22 cellular contexts compared by ENCODE assay signal in the genomic region with DNA sequence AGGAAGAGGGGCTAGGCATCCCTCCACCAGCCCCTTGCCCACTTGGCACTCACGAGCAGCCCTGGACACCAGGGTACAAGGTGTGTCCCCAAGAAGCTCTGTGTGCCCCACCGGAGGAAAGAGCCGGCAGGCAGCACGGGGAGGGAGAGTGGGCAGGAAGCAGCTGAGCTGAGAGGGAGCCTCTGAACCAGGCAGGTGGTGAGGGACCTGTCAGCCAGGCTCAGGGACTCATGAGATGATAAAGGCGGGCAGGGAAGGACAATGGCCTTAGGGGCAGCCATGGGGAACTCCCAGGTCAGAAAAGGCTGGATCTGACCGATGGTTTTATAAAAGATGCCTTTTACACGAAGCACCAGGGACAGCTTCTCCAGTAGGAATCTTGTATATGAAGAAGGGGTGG.
DNase-seq lines count a peak whose midpoint lies in the region.
"Had no signal": no experiment of that assay in that cellular context is flagged by ENCODE, and none has a peak within 500 bp of the region (broad histone marks: within the 10 kb centered on the region; RNA-seq: fewer than 3 reads in every experiment).

No MANE protein-coding gene starts in this region.

- H2BK15ac ChIP-seq in neuronal stem cell (ENCODE audit: low read length): no peak overlapping the region

- no peak overlapping the region for H4K8ac ChIP-seq in neuronal stem cell (ENCODE audit: low read depth, low read length)

- H3K9ac ChIP-seq in HUES6 (ENCODE audit: low read length): no peak overlapping the region
- H3K9ac ChIP-seq in endocrine pancreas (ENCODE audit: control insufficient read depth, insufficient read depth, low read length): peak overlapping the region; percentile 4
- H3K9ac ChIP-seq in neuronal stem cell (ENCODE audit: low read depth, low read length, poor library complexity): no peak overlapping the region

- no peak overlapping the region for H2AFZ ChIP-seq in neuronal stem cell (ENCODE audit: low read length)

- H2BK12ac ChIP-seq in neuronal stem cell (ENCODE audit: low read length): no peak overlapping the region

- no CpG with 5 or more reads among the region's 7 CpGs for WGBS in neuronal stem cell (ENCODE audit: extremely low coverage in 2 of 2, insufficient read length in 2 of 2, insufficient replicate concordance in 1 of 2), 2 donors

- no peak overlapping the region for H2BK5ac ChIP-seq in neuronal stem cell (ENCODE audit: low read length)

- no peaks in the 10 kb centered on the region for H3K36me3 ChIP-seq in HUES6 (ENCODE audit: control insufficient read depth, insufficient read depth, low read length)
- no peaks in the 10 kb centered on the region for H3K36me3 ChIP-seq in endocrine pancreas (ENCODE audit: control insufficient read depth, insufficient read depth, low read length)
- peaks cover 0 to 2% of the 10 kb centered on the region in 2 donors for H3K36me3 ChIP-seq in neuronal stem cell (replicated peaks in 1 of 2; ENCODE audit: control insufficient read depth in 2 of 2, insufficient read depth in 2 of 2, low read length in 2 of 2)
- H3K36me3 ChIP-seq: brain microvascular endothelial cell, tibial nerve had no signal

- no peak overlapping the region for H4K91ac ChIP-seq in neuronal stem cell (ENCODE audit: low read depth, low read length, poor library complexity)

- peak overlapping the region; percentile 23; the same call in 1 of the 2 replicates for H3K27ac ChIP-seq in HUES6 (ENCODE audit: low read depth, low read length)
- no peak overlapping the region for H3K27ac ChIP-seq in neuronal stem cell (replicated peaks; ENCODE audit: low read length)
- H3K27ac ChIP-seq: brain microvascular endothelial cell, tibial nerve had no signal

- DNase-seq in COLO668 (lab: John Stamatoyannopoulos, UW; ENCODE audit: unreplicated experiment) (peak; percentile 37), neuronal stem cell (ENCODE audit: low spot score) (no peak), NCI-H2029 (lab: John Stamatoyannopoulos, UW) (no peak), SIG-M5 treated with dmso at 0.1 percent for 504 hours (lab: John Stamatoyannopoulos, UW; ENCODE audit: unreplicated experiment) (no peak), pons (ENCODE audit: low spot score) (no peak)
- DNase-seq: activated CD4-positive, alpha-beta T cell treated with anti-CD3 and anti-CD28 coated beads, Interleukin-2, amount 50 U/mL, for 48 hours; activated naive CD4-positive, alpha-beta T cell treated with Interleukin-2 at 50 U/mL for 16 hours; brain microvascular endothelial cell; C1 segment of cervical spinal cord; DMS79; GF-D8; HFFc6; Kasumi-1; naive B cell; NCI-H2107; NCI-H446; stimulated activated CD4-positive, alpha-beta T cell treated with anti-CD3 and anti-CD28 coated beads, Interleukin-1b, Interleukin-23, amount 100 ng/mL, for 48 hours; stimulated activated CD8-positive, alpha-beta memory T cell treated with anti-CD3 and anti-CD28 coated beads, Interleukin-4, amount 100 ng/mL, for 48 hours had no signal

- no peak overlapping the region for H2AK5ac ChIP-seq in neuronal stem cell (ENCODE audit: low read depth, low read length)

- H3K4me3 ChIP-seq in HUES6 (ENCODE audit: low read depth, low read length) (no peak overlapping the region), endocrine pancreas (ENCODE audit: control insufficient read depth, insufficient read depth, low read length) (no peak overlapping the region), neuronal stem cell (ENCODE audit: low read length in 2 of 2) (no peak overlapping the region)
- H3K4me3 ChIP-seq: skin epidermis, tibial nerve had no signal

- H2BK120ac ChIP-seq in neuronal stem cell (ENCODE audit: low read depth, low read length): no peak overlapping the region

- H3K14ac ChIP-seq in neuronal stem cell (ENCODE audit: low read length): no peak overlapping the region

- H3K23ac ChIP-seq in neuronal stem cell (ENCODE audit: low read depth, low read length, poor library complexity): no peak overlapping the region

- no peaks in the 10 kb centered on the region for H3K9me3 ChIP-seq in HUES6 (ENCODE audit: control insufficient read depth, insufficient read depth, low read depth, low read length)
- no peaks in the 10 kb centered on the region for H3K9me3 ChIP-seq in endocrine pancreas (ENCODE audit: control insufficient read depth, low read length)
- no peaks in the 10 kb centered on the region for H3K9me3 ChIP-seq in neuronal stem cell (replicated peaks in 1 of 2; ENCODE audit: control insufficient read depth in 2 of 2, insufficient read depth in 1 of 2, low read depth in 1 of 2, low read length in 2 of 2)
- H3K9me3 ChIP-seq: tibial nerve had no signal

- H3K4me2 ChIP-seq in neuronal stem cell (ENCODE audit: insufficient read depth, low read length, poor library complexity, severe bottlenecking): no peak overlapping the region

- no peak overlapping the region for H3K4ac ChIP-seq in neuronal stem cell (ENCODE audit: low read length)

- H3K79me1 ChIP-seq in neuronal stem cell (ENCODE audit: low read depth, low read length): peaks cover 38% of the 10 kb centered on the region

- H3K4me1 ChIP-seq in HUES6 (ENCODE audit: control insufficient read depth, insufficient read depth, low read length) (peaks cover 44% of the 10 kb centered on the region), endocrine pancreas (ENCODE audit: control insufficient read depth, insufficient read depth, low read length) (no peaks in the 10 kb centered on the region), neuronal stem cell (ENCODE audit: control insufficient read depth in 2 of 2, insufficient read depth in 1 of 2, low read depth in 1 of 2, low read length in 2 of 2) (peaks cover 25 to 44% of the 10 kb centered on the region in 2 donors)

- H3K18ac ChIP-seq in neuronal stem cell (ENCODE audit: low read length): peak overlapping the region; percentile 31

- H3K27me3 ChIP-seq in HUES6 (ENCODE audit: control insufficient read depth, insufficient read depth, low read length) (no peaks in the 10 kb centered on the region), endocrine pancreas (ENCODE audit: control insufficient read depth, insufficient read depth, low read length) (no peaks in the 10 kb centered on the region), neuronal stem cell (ENCODE audit: control insufficient read depth in 3 of 3, insufficient read depth in 3 of 3, low read depth in 1 of 3, low read length in 3 of 3) (no peaks in the 10 kb centered on the region)
- H3K27me3 ChIP-seq: brain microvascular endothelial cell, tibial nerve had no signal
